ENCODE assay signal across 23 cellular contexts in genomic region chr13:83088858-83089257, GRCh38.
"Had no signal": no experiment of that assay in that cellular context is flagged by ENCODE, and none has a peak within 500 bp of the region (broad histone marks: within the 10 kb centered on the region; RNA-seq: fewer than 3 reads in every experiment).

No MANE protein-coding gene starts in this region.

- DNase-seq: dermis blood vessel endothelial cell; dorsolateral prefrontal cortex; effector CD4-positive, alpha-beta T cell; effector memory CD4-positive, alpha-beta T cell; foreskin keratinocyte; gastrocnemius medialis; glutamatergic neuron; head of caudate nucleus; heart right ventricle; hippocampal formation; left cardiac atrium; left lung; left ventricle myocardium superior; lower lobe of right lung; mesenchymal stem cell; midbrain; naive thymus-derived CD4-positive, alpha-beta T cell had no signal

- H3K36me3 ChIP-seq: esophagus muscularis mucosa, gastrocnemius medialis, heart right ventricle, left lung, lower lobe of right lung had no signal

- ATAC-seq: foreskin keratinocyte; gastrocnemius medialis; heart right ventricle; left cardiac atrium; left lung; left ventricle myocardium superior; lower lobe of right lung; naive thymus-derived CD4-positive, alpha-beta T cell had no signal

- H3K27ac ChIP-seq: coronary artery, dorsolateral prefrontal cortex, esophagus muscularis mucosa, foreskin keratinocyte, gastrocnemius medialis, heart right ventricle, left lung, lower lobe of right lung had no signal

- H3K4me1 ChIP-seq: esophagus muscularis mucosa, foreskin keratinocyte, gastrocnemius medialis, heart right ventricle, left lung, lower lobe of right lung had no signal

- H3K9me3 ChIP-seq: gastrocnemius medialis, lower lobe of right lung had no signal

- H3K4me3 ChIP-seq: coronary artery, dorsolateral prefrontal cortex, esophagus muscularis mucosa, gastrocnemius medialis, heart right ventricle, left lung, lower lobe of right lung had no signal

- FAIRE-seq: colon, endothelial cell of umbilical vein, islet of Langerhans, keratinocyte had no signal

- H3K27me3 ChIP-seq: dorsolateral prefrontal cortex, esophagus muscularis mucosa, foreskin keratinocyte, gastrocnemius medialis, heart right ventricle, left lung had no signal
